Comparison of ENCODE assay signal across 31 cellular contexts in the genomic region with DNA sequence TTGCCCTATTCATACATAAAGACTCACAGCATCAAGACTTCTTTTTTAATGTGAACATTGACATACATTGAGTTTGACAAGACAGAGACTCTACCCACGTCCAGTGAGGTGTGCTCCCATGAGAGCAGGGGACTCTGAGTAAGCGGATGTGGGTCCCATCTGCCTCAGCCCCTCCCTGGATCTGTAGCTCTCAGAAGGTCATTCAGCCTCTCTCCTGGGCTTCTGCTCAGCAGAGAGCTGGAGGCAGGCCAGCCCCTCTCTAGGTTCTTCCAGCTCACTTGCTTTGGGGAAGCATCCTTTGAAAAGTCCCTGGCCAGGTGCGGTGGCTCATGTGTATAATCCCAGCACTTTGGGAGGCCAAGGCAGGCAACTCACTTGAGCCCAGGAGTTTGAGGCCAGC.
"Had no signal": no experiment of that assay in that cellular context is flagged by ENCODE, and none has a peak within 500 bp of the region (broad histone marks: within the 10 kb centered on the region; RNA-seq: fewer than 3 reads in every experiment).

No MANE protein-coding gene starts in this region.

- H3K27me3 Mint-ChIP-seq: activated CD4-positive, alpha-beta memory T cell treated with anti-CD3 and anti-CD28 coated beads, Interleukin-2, amount 10 ng/mL, durations not matched to agents 7 days and 5 days; activated T-helper 17 cell treated with anti-CD3 and anti-CD28 coated beads, Interleukin-2, amount 50 U/mL, for 72 hours had no signal

- H3K27ac Mint-ChIP-seq: activated CD4-positive, alpha-beta memory T cell treated with anti-CD3 and anti-CD28 coated beads, Interleukin-2, amount 10 ng/mL, durations not matched to agents 7 days and 5 days; activated CD4-positive, alpha-beta T cell treated with anti-CD3 and anti-CD28 coated beads, Interleukin-2, amount 10 ng/mL, durations not matched to agents 24 days and 14 days; activated naive CD4-positive, alpha-beta T cell treated with anti-CD3 and anti-CD28 coated beads, Interleukin-2, amount 50 U/mL, for 72 hours; activated T-helper 17 cell treated with anti-CD3 and anti-CD28 coated beads, Interleukin-2, amount 50 U/mL, for 72 hours; mesothelial cell of epicardium; naive B cell; nephron progenitor cell; progenitor cell of endocrine pancreas; stimulated activated memory B cell treated with anti-CD40 and anti-IgM and Interleukin-4, amounts not matched to agents 10 μg/mL and 1 μg/mL and 100 μg/mL, for 72 hours had no signal

- ATAC-seq: activated CD4-positive, CD25-positive, alpha-beta regulatory T cell treated with anti-CD3 and anti-CD28 coated beads, Interleukin-2, amount 50 U/mL, for 24 hours; activated naive CD4-positive, alpha-beta T cell treated with anti-CD3 and anti-CD28 coated beads, Interleukin-2, amount 50 U/mL, for 72 hours; activated T-cell treated with anti-CD3 and anti-CD28 coated beads, Interleukin-2, amount 50 U/mL, for 4 hours; activated T-helper 17 cell treated with anti-CD3 and anti-CD28 coated beads, Interleukin-2, amount 50 U/mL, for 72 hours; heart right ventricle; sciatic nerve; stimulated activated memory B cell treated with anti-CD40 and anti-IgM and Interleukin-4, amounts not matched to agents 10 μg/mL and 1 μg/mL and 100 μg/mL, for 72 hours had no signal

- DNase-seq: activated CD4-positive, alpha-beta memory T cell treated with anti-CD3 and anti-CD28 coated beads, Interleukin-2, amount 10 ng/mL, durations not matched to agents 7 days and 5 days; activated CD4-positive, alpha-beta T cell treated with anti-CD3 and anti-CD28 coated beads, Interleukin-2, amount 10 ng/mL, durations not matched to agents 24 days and 14 days; activated gamma-delta T cell treated with Interleukin-2 at 50 U/mL for 16 hours; activated T-cell treated with anti-CD3 and anti-CD28 coated beads, Interleukin-2, amount 50 U/mL, for 4 hours; anterior cingulate cortex; effector CD8-positive, alpha-beta T cell; esophagus squamous epithelium; foreskin melanocyte; heart right ventricle; naive B cell; nephron progenitor cell; stimulated activated CD4-positive, alpha-beta T cell treated with anti-CD3 and anti-CD28 coated beads, Interleukin-4, amount 100 ng/mL, for 4 hours; stimulated activated CD8-positive, alpha-beta memory T cell treated with anti-CD3 and anti-CD28 coated beads, Interleukin-4, amount 100 ng/mL, for 48 hours; T1000; WERI-Rb-1 had no signal

- H3K4me1 Mint-ChIP-seq: activated CD4-positive, alpha-beta memory T cell treated with anti-CD3 and anti-CD28 coated beads, Interleukin-2, amount 10 ng/mL, durations not matched to agents 7 days and 5 days; activated CD4-positive, alpha-beta T cell treated with anti-CD3 and anti-CD28 coated beads, Interleukin-2, amount 10 ng/mL, durations not matched to agents 24 days and 14 days; activated T-helper 17 cell treated with anti-CD3 and anti-CD28 coated beads, Interleukin-2, amount 50 U/mL, for 72 hours; central memory CD8-positive, alpha-beta T cell; naive B cell; stimulated activated memory B cell treated with anti-CD40 and anti-IgM and Interleukin-4, amounts not matched to agents 10 μg/mL and 1 μg/mL and 100 μg/mL, for 72 hours had no signal

- H3K9me3 ChIP-seq: heart right ventricle, neutrophil, suprapubic skin, tibial nerve had no signal

- H3K4me1 ChIP-seq: tibial nerve had no signal

- H3K4me3 Mint-ChIP-seq: activated CD4-positive, alpha-beta memory T cell treated with anti-CD3 and anti-CD28 coated beads, Interleukin-2, amount 10 ng/mL, durations not matched to agents 7 days and 5 days; activated CD4-positive, alpha-beta T cell treated with anti-CD3 and anti-CD28 coated beads, Interleukin-2, amount 10 ng/mL, durations not matched to agents 24 days and 14 days; activated T-cell treated with anti-CD3 and anti-CD28 coated beads, Interleukin-2, amount 50 U/mL, for 4 hours; activated T-helper 17 cell treated with anti-CD3 and anti-CD28 coated beads, Interleukin-2, amount 50 U/mL, for 72 hours; central memory CD8-positive, alpha-beta T cell; mesothelial cell of epicardium; naive B cell; nephron progenitor cell; stimulated activated memory B cell treated with anti-CD40 and anti-IgM and Interleukin-4, amounts not matched to agents 10 μg/mL and 1 μg/mL and 100 μg/mL, for 72 hours had no signal

- FAIRE-seq: bronchial epithelial cell, colon, endometrium had no signal

- H3K4me3 ChIP-seq: esophagus squamous epithelium, heart right ventricle, skin epidermis, suprapubic skin, tibial nerve had no signal

- H3K27me3 ChIP-seq: esophagus squamous epithelium, heart right ventricle, neutrophil, suprapubic skin, tibial nerve had no signal

- H3K36me3 ChIP-seq: esophagus squamous epithelium, heart right ventricle, neutrophil, suprapubic skin, tibial nerve, WERI-Rb-1 had no signal

- H3K27ac ChIP-seq: epithelial cell of prostate, esophagus squamous epithelium, heart right ventricle, neutrophil, skin epidermis, suprapubic skin, tibial nerve, WERI-Rb-1 had no signal

- H3K9me3 Mint-ChIP-seq: activated CD4-positive, alpha-beta memory T cell treated with anti-CD3 and anti-CD28 coated beads, Interleukin-2, amount 10 ng/mL, durations not matched to agents 7 days and 5 days; activated CD4-positive, alpha-beta T cell treated with anti-CD3 and anti-CD28 coated beads, Interleukin-2, amount 10 ng/mL, durations not matched to agents 24 days and 14 days; activated naive CD4-positive, alpha-beta T cell treated with anti-CD3 and anti-CD28 coated beads, Interleukin-2, amount 50 U/mL, for 72 hours; activated T-cell treated with anti-CD3 and anti-CD28 coated beads, Interleukin-2, amount 50 U/mL, for 4 hours; activated T-helper 17 cell treated with anti-CD3 and anti-CD28 coated beads, Interleukin-2, amount 50 U/mL, for 72 hours; central memory CD8-positive, alpha-beta T cell; mesothelial cell of epicardium; naive B cell; nephron progenitor cell; stimulated activated memory B cell treated with anti-CD40 and anti-IgM and Interleukin-4, amounts not matched to agents 10 μg/mL and 1 μg/mL and 100 μg/mL, for 72 hours had no signal
